Comparison of ENCODE assay signal across 22 cellular contexts in genomic region chr6:11486486-11486885, GRCh38.
"Had no signal": no experiment of that assay in that cellular context is flagged by ENCODE, and none has a peak within 500 bp of the region (broad histone marks: within the 10 kb centered on the region; RNA-seq: fewer than 3 reads in every experiment).

No MANE protein-coding gene starts in this region.

- H3K36me3 Mint-ChIP-seq: naive B cell; stimulated activated naive B cell treated with anti-CD40 and anti-IgM and Interleukin-4, amounts not matched to agents 10 μg/mL and 1 μg/mL and 100 μg/mL, for 72 hours had no signal

- ATAC-seq: esophagus mucosa; gastroesophageal sphincter; left lung; right lobe of liver; stimulated activated naive B cell treated with anti-CD40 and anti-IgM and Interleukin-4, amounts not matched to agents 10 μg/mL and 1 μg/mL and 100 μg/mL, for 72 hours had no signal

- H3K4me3 Mint-ChIP-seq: central memory CD8-positive, alpha-beta T cell; immature natural killer cell; naive B cell; nephron; stimulated activated naive B cell treated with anti-CD40 and anti-IgM and Interleukin-4, amounts not matched to agents 10 μg/mL and 1 μg/mL and 100 μg/mL, for 72 hours had no signal

- H3K9me3 Mint-ChIP-seq: central memory CD8-positive, alpha-beta T cell; immature natural killer cell; naive B cell; nephron; stimulated activated naive B cell treated with anti-CD40 and anti-IgM and Interleukin-4, amounts not matched to agents 10 μg/mL and 1 μg/mL and 100 μg/mL, for 72 hours had no signal

- H3K27ac ChIP-seq: dorsolateral prefrontal cortex, gastroesophageal sphincter, left lung, ovary, prostate gland, right lobe of liver, stomach had no signal

- H3K4me1 ChIP-seq: left lung, prostate gland, right lobe of liver, stomach had no signal

- H3K4me3 ChIP-seq: dorsolateral prefrontal cortex, gastroesophageal sphincter, left lung, lung, ovary, prostate gland, right lobe of liver, stomach had no signal

- H3K27me3 Mint-ChIP-seq: central memory CD8-positive, alpha-beta T cell; naive B cell; stimulated activated naive B cell treated with anti-CD40 and anti-IgM and Interleukin-4, amounts not matched to agents 10 μg/mL and 1 μg/mL and 100 μg/mL, for 72 hours had no signal

- H3K27me3 ChIP-seq: dorsolateral prefrontal cortex, gastroesophageal sphincter, left lung, ovary, right lobe of liver, stomach had no signal

- DNase-seq: cortex of kidney; dorsolateral prefrontal cortex; effector CD8-positive, alpha-beta T cell; glutamatergic neuron; immature natural killer cell; left lung; mesendoderm; naive B cell; ovary; right lobe of liver; stimulated activated CD4-positive, alpha-beta T cell treated with anti-CD3 and anti-CD28 coated beads, Interleukin-2, amount 100 ng/mL, for 24 hours; stimulated activated CD4-positive, alpha-beta T cell treated with anti-CD3 and anti-CD28 coated beads, Interleukin-4, amount 100 ng/mL, for 4 hours; stimulated activated naive B cell treated with anti-CD40 and anti-IgM and Interleukin-4, amounts not matched to agents 10 μg/mL and 1 μg/mL and 100 μg/mL, for 72 hours; stomach; substantia nigra; trophoblast cell had no signal

- H3K36me3 ChIP-seq: gastroesophageal sphincter, left lung, ovary, prostate gland, right lobe of liver, stomach had no signal

- H3K27ac Mint-ChIP-seq: immature natural killer cell; stimulated activated naive B cell treated with anti-CD40 and anti-IgM and Interleukin-4, amounts not matched to agents 10 μg/mL and 1 μg/mL and 100 μg/mL, for 72 hours had no signal

- H3K4me1 Mint-ChIP-seq: central memory CD8-positive, alpha-beta T cell; immature natural killer cell; stimulated activated naive B cell treated with anti-CD40 and anti-IgM and Interleukin-4, amounts not matched to agents 10 μg/mL and 1 μg/mL and 100 μg/mL, for 72 hours had no signal

- H3K9me3 ChIP-seq: gastroesophageal sphincter, left lung, ovary, prostate gland, right lobe of liver, stomach had no signal
